In the genomic region with DNA sequence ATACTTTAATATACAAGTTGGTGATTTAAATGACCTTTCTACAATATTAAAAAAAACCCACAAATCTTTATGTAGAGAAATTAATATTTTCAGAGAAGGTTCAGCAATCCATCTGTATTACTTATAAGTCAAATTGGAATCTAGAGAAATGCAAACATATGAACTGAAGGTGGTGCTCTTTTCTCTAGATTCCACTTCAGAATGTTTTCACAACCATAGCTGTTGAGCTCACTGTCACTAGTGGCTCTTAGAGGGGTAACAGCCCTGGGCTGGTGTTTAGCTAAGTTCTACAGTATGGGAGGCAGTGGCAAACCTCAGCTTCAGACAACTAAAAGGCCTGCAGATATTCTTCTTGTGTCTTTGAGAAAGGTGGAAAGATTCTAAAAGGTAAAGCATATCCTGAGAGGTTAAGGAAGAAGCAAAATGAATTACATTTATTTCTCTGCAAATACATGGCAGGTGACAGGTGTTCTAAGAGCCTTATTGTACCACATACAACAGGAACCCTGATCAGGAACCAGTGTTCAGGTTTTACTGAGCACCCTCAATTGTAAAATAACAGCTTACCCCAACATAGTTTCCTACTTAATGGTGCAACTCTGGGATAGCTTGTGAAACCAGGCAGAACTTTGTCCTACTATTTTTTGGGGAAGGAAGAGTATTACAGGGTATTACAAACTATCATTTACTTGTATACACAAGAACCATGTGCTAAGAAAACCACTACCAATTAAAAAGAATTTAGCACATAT, we compare ENCODE assay signal across 8 cellular contexts. TPM values are rescaled to one million over a fixed set of nuclear protein-coding genes. Genes with fewer than 3 reads are reported as not detected.
DNase-seq lines count a peak whose midpoint lies in the region; ATAC-seq and TF ChIP-seq lines count a peak whose summit lies in the region.

No MANE protein-coding gene starts in this region.

- H3K4me1 ChIP-seq in Caco-2 (no peaks in the 10 kb centered on the region), SJCRH30 (no peaks in the 10 kb centered on the region)

- H3K27ac Mint-ChIP-seq in Caco-2 (ENCODE audit: unreplicated experiment) = no peak overlapping the region
- peak overlapping the region; percentile 54 for H3K27ac Mint-ChIP-seq in activated T-helper 2 cell treated with anti-CD3 and anti-CD28 coated beads, Interferon-gamma antibody, Interleukin-2, Interleukin-4, amounts not matched to agents 10 μg/mL and 5 μg/mL and 100 μg/mL, durations not matched to agents 14 hours and 24 hours and 36 hours

- peak; percentile 29 to 42 for TF ChIP-seq CTCF in Caco-2 (IDR thresholded peaks at IDR 0.05; ENCODE audit: insufficient read depth in 1 of 2, low read depth in 1 of 2, low read length in 1 of 2, severe bottlenecking in 1 of 2, unreplicated experiment in 1 of 2)

- H3K4me1 Mint-ChIP-seq in Caco-2 (ENCODE audit: low read depth, unreplicated experiment) = no peaks in the 10 kb centered on the region
- peaks cover 21% of the 10 kb centered on the region for H3K4me1 Mint-ChIP-seq in activated T-helper 2 cell treated with anti-CD3 and anti-CD28 coated beads, Interferon-gamma antibody, Interleukin-2, Interleukin-4, amounts not matched to agents 10 μg/mL and 5 μg/mL and 100 μg/mL, durations not matched to agents 14 hours and 24 hours and 36 hours (ENCODE audit: low read depth)

- intact Hi-C loops in Caco-2 (cut with micrococcal nuclease; ENCODE audit: unreplicated experiment) (loop anchor here (1.0 to 10.0 kb wide), 2 partner anchors 73 to 167 kb away; a partner anchor contains a TSS), left colon (cut with DNase I, micrococcal nuclease) (no loop called here)
- intact Hi-C loops in activated T-helper 2 cell treated with anti-CD3 and anti-CD28 coated beads, Interferon-gamma antibody, Interleukin-2, Interleukin-4, amounts not matched to agents 10 μg/mL and 5 μg/mL and 100 μg/mL, durations not matched to agents 14 hours and 24 hours and 36 hours (cut with micrococcal nuclease) = no loop called here

- H3K27me3 ChIP-seq in Caco-2 (replicated peaks; ENCODE audit: control insufficient read depth, insufficient read depth, low read length) (no peaks in the 10 kb centered on the region), SJCRH30 (no peaks in the 10 kb centered on the region)

- DNase-seq in Caco-2 = peak; percentile 42
- peak; percentile 40 for DNase-seq in HuH-7 (ENCODE audit: low spot score)
- no peak for DNase-seq in activated T-helper 2 cell treated with anti-CD3 and anti-CD28 coated beads, Interferon-gamma antibody, Interleukin-2, Interleukin-4, amounts not matched to agents 10 μg/mL and 5 μg/mL and 100 μg/mL, durations not matched to agents 14 hours and 24 hours and 36 hours (ENCODE audit: low spot score)
- no peak for DNase-seq in left colon
- no peak for DNase-seq in activated effector memory CD4-positive, alpha-beta T cell treated with anti-CD3 and anti-CD28 coated beads, Interleukin-2, amount 50 U/mL, for 16 hours
- DNase-seq in SJCRH30 = no peak

- no peak overlapping the region for H3K4me3 Mint-ChIP-seq in Caco-2 (ENCODE audit: unreplicated experiment)
- no peak overlapping the region for H3K4me3 Mint-ChIP-seq in activated T-helper 2 cell treated with anti-CD3 and anti-CD28 coated beads, Interferon-gamma antibody, Interleukin-2, Interleukin-4, amounts not matched to agents 10 μg/mL and 5 μg/mL and 100 μg/mL, durations not matched to agents 14 hours and 24 hours and 36 hours (ENCODE audit: low read depth)

- CTCF ChIA-PET in Caco-2 (lab: Charles Lee) = interaction anchor here (0.6 to 1.2 kb wide), 9 partner anchors 13 to 1745 kb away, joined by 3 to 18 read pairs (median 7); a partner anchor contains a TSS

- H3K36me3 ChIP-seq in Caco-2 (ENCODE audit: control insufficient read depth, insufficient read depth, low read length) = peaks cover under 1% of the 10 kb centered on the region; the same call in 1 of the 2 replicates
- H3K36me3 ChIP-seq in SJCRH30 = peaks cover 45% of the 10 kb centered on the region

- H3K9me3 ChIP-seq in Caco-2 (no peaks in the 10 kb centered on the region), SJCRH30 (replicated peaks) (no peaks in the 10 kb centered on the region)

- peaks cover 43% of the 10 kb centered on the region for H3K36me3 Mint-ChIP-seq in Caco-2 (ENCODE audit: insufficient read depth, unreplicated experiment)
- peaks cover 47% of the 10 kb centered on the region for H3K36me3 Mint-ChIP-seq in activated T-helper 2 cell treated with anti-CD3 and anti-CD28 coated beads, Interferon-gamma antibody, Interleukin-2, Interleukin-4, amounts not matched to agents 10 μg/mL and 5 μg/mL and 100 μg/mL, durations not matched to agents 14 hours and 24 hours and 36 hours (ENCODE audit: low read depth)

- H3K4me3 ChIP-seq in Caco-2 (ENCODE audit: low read depth, low read length) (no peak overlapping the region), SJCRH30 (no peak overlapping the region)

- no peak overlapping the region for H3K27ac ChIP-seq in SJCRH30

- no peaks in the 10 kb centered on the region for H3K9me3 Mint-ChIP-seq in Caco-2 (ENCODE audit: unreplicated experiment)
- H3K9me3 Mint-ChIP-seq in activated T-helper 2 cell treated with anti-CD3 and anti-CD28 coated beads, Interferon-gamma antibody, Interleukin-2, Interleukin-4, amounts not matched to agents 10 μg/mL and 5 μg/mL and 100 μg/mL, durations not matched to agents 14 hours and 24 hours and 36 hours = no peaks in the 10 kb centered on the region

- H3K27me3 Mint-ChIP-seq in Caco-2 (ENCODE audit: insufficient read depth, unreplicated experiment) = no peaks in the 10 kb centered on the region
- H3K27me3 Mint-ChIP-seq in activated T-helper 2 cell treated with anti-CD3 and anti-CD28 coated beads, Interferon-gamma antibody, Interleukin-2, Interleukin-4, amounts not matched to agents 10 μg/mL and 5 μg/mL and 100 μg/mL, durations not matched to agents 14 hours and 24 hours and 36 hours (ENCODE audit: low read depth) = no peaks in the 10 kb centered on the region

- POLR2A ChIA-PET in Caco-2 (lab: Charles Lee) = interaction anchor here (1.1 kb wide), 1 partner anchor 171 kb away, joined by 5 read pairs; a partner anchor contains a TSS

- no TSS peak for BruUV-seq in Caco-2 (replicated peaks; lab: Mats Ljungman, UMichigan)

- peak; percentile 62 for ATAC-seq in left colon
- ATAC-seq in HG02588 (IDR thresholded peaks at IDR 0.05; ENCODE audit: unreplicated experiment) = no peak
- ATAC-seq in HG02610 (IDR thresholded peaks at IDR 0.05; ENCODE audit: unreplicated experiment) = no peak

RNA-seq across cellular contexts. Expression of a gene that starts 56.6 kb away (rescaled TPM):
- 56.8 and 63.0 TPM in 2 replicates for total RNA-seq in Caco-2 (2022)
- 44.1 and 45.7 TPM in 2 replicates for total RNA-seq in activated T-helper 2 cell treated with anti-CD3 and anti-CD28 coated beads, Interferon-gamma antibody, Interleukin-2, Interleukin-4, amounts not matched to agents 10 μg/mL and 5 μg/mL and 100 μg/mL, durations not matched to agents 14 hours and 24 hours and 36 hours
- total RNA-seq in left colon = 10 to 100 TPM; 25.2 to 42.8 TPM
- 10.1 and 11.9 TPM in 2 replicates for total RNA-seq in SJCRH30 (2014; rRNA removed; shearing (Covaris generic))

Comparison
In these comparisons a context has a peak if more than half of its experiments do, and no peak if none do; other contexts are left out.
1. DNase-seq: peak in Caco-2 (2 of 2) and HuH-7 (single experiment); none in activated T-helper 2 cell treated with anti-CD3 and anti-CD28 coated beads, Interferon-gamma antibody, Interleukin-2, Interleukin-4, amounts not matched to agents 10 μg/mL and 5 μg/mL and 100 μg/mL, durations not matched to agents 14 hours and 24 hours and 36 hours (single experiment), left colon (0 of 2), activated effector memory CD4-positive, alpha-beta T cell treated with anti-CD3 and anti-CD28 coated beads, Interleukin-2, amount 50 U/mL, for 16 hours (single experiment) and SJCRH30 (0 of 2).